9 cellular contexts compared by ENCODE assay signal in genomic region chr2:29117636-29118303, GRCh38. TPM values are rescaled to one million over a fixed set of nuclear protein-coding genes. Genes with fewer than 3 reads are reported as not detected.
DNase-seq lines count a peak whose midpoint lies in the region; ATAC-seq and FAIRE-seq lines count a peak whose summit lies in the region.
"Had no signal": no experiment of that assay in that cellular context is flagged by ENCODE, and none has a peak within 500 bp of the region (broad histone marks: within the 10 kb centered on the region; RNA-seq: fewer than 3 reads in every experiment).

No MANE protein-coding gene starts in this region.

- H3K4me1 ChIP-seq in CD4-positive, CD25-positive, alpha-beta regulatory T cell (ENCODE audit: control insufficient read depth, insufficient read depth, low read length, poor library complexity, severe bottlenecking): peaks cover 27% of the 10 kb centered on the region

- no peaks in the 10 kb centered on the region for H3K27me3 Mint-ChIP-seq in CD4-positive, CD25-positive, alpha-beta regulatory T cell
- H3K27me3 Mint-ChIP-seq in naive B cell: peaks cover 21 to 28% (median 22%) of the 10 kb centered on the region in 3 donors

- H3K9me3 ChIP-seq in CD4-positive, CD25-positive, alpha-beta regulatory T cell (ENCODE audit: control insufficient read depth in 2 of 2, low read length in 2 of 2): no peaks in the 10 kb centered on the region

- H3K27me3 ChIP-seq in CD4-positive, CD25-positive, alpha-beta regulatory T cell (ENCODE audit: control insufficient read depth, insufficient read depth, low read length): no peaks in the 10 kb centered on the region

- no peak overlapping the region for H3K27ac ChIP-seq in CD4-positive, CD25-positive, alpha-beta regulatory T cell (ENCODE audit: insufficient read depth, low read length, poor library complexity, severe bottlenecking)

- peaks cover 17 to 58% (median 43%) of the 10 kb centered on the region in 4 donors for H3K4me1 Mint-ChIP-seq in CD4-positive, CD25-positive, alpha-beta regulatory T cell
- H3K4me1 Mint-ChIP-seq in naive B cell: peaks cover 12 to 21% (median 15%) of the 10 kb centered on the region in 3 donors

- peaks cover 11% of the 10 kb centered on the region for H3K36me3 Mint-ChIP-seq in CD4-positive, CD25-positive, alpha-beta regulatory T cell
- H3K36me3 Mint-ChIP-seq in naive B cell: no peaks in the 10 kb centered on the region

- DNase-seq in CD4-positive, CD25-positive, alpha-beta regulatory T cell: no peak
- DNase-seq in HTR-8/SVneo (ENCODE audit: insufficient read length, low spot score) (peak; percentile 67), T47D (ENCODE audit: low read depth in 1 of 2, low spot score in 1 of 2) (peak; percentile 62 to 80), naive B cell (no peak), NCI-H345 (lab: John Stamatoyannopoulos, UW) (no peak), NCI-H1105 (lab: John Stamatoyannopoulos, UW) (no peak), NCI-H524 (lab: John Stamatoyannopoulos, UW) (no peak)
- DNase-seq: NCI-H1092 treated with DMSO at 0.1 percent for 48 hours had no signal

- in situ Hi-C loops in T47D (cut with HindIII; ENCODE audit: low pct_unique_long_range_greater_than_20kb, low sequenced_read_pairs): no loop called here

- no peak for ATAC-seq in CD4-positive, CD25-positive, alpha-beta regulatory T cell (ENCODE audit: low read depth in 2 of 2)
- ATAC-seq in naive B cell (ENCODE audit: low read depth in 2 of 2) (no peak), GM19463 (IDR thresholded peaks at IDR 0.05; ENCODE audit: unreplicated experiment) (no peak)

- peaks cover 0 to 1% (median 0%) of the 10 kb centered on the region in 7 donors for H3K9me3 Mint-ChIP-seq in CD4-positive, CD25-positive, alpha-beta regulatory T cell
- no peaks in the 10 kb centered on the region for H3K9me3 Mint-ChIP-seq in naive B cell

- H3K4me3 Mint-ChIP-seq in CD4-positive, CD25-positive, alpha-beta regulatory T cell: peak overlapping the region; percentile 7 to 96 (median 60)
- peak overlapping the region in 5 of 8 donors; percentile 13 to 93 (median 30) for H3K4me3 Mint-ChIP-seq in naive B cell

- no peak for FAIRE-seq in HTR-8/SVneo (lab: Jason Lieb, UNC)

- peak overlapping the region; percentile 14 for H3K4me3 ChIP-seq in CD4-positive, CD25-positive, alpha-beta regulatory T cell (ENCODE audit: low read depth, low read length)

- H3K36me3 ChIP-seq in CD4-positive, CD25-positive, alpha-beta regulatory T cell (ENCODE audit: control insufficient read depth, insufficient read depth, low read length): peaks cover 6% of the 10 kb centered on the region

- peak overlapping the region in 1 of 3 donors; percentile 97 for H3K27ac Mint-ChIP-seq in CD4-positive, CD25-positive, alpha-beta regulatory T cell
- no peak overlapping the region for H3K27ac Mint-ChIP-seq in naive B cell

RNA-seq across cellular contexts. Expression of gene CLIP4, which starts 2.6 kb away (rescaled TPM):
- total RNA-seq in CD4-positive, CD25-positive, alpha-beta regulatory T cell: 37.7 TPM
- 10 to 100 TPM; 13.5 to 22.5 (median 16.9) TPM for polyA plus RNA-seq in CD4-positive, CD25-positive, alpha-beta regulatory T cell
- 1 to 10 TPM; 1.7 to 3.3 (median 2.8) TPM for polyA plus RNA-seq in naive B cell (ENCODE audit: low read depth in 6 of 6)

RNA-seq across cellular contexts. Expression of gene PCARE, which starts 43.4 kb away (rescaled TPM):
- total RNA-seq in CD4-positive, CD25-positive, alpha-beta regulatory T cell: not detected
- polyA plus RNA-seq in CD4-positive, CD25-positive, alpha-beta regulatory T cell: not detected
- not detected for polyA plus RNA-seq in naive B cell (ENCODE audit: low read depth in 6 of 6)

Comparison
In these comparisons a context has a peak if more than half of its experiments do, and no peak if none do; other contexts are left out.
1. DNase-seq: peak in HTR-8/SVneo (single experiment) and T47D (2 of 2); none in CD4-positive, CD25-positive, alpha-beta regulatory T cell (0 of 3), naive B cell (single experiment), NCI-H345 (single experiment), NCI-H1105 (single experiment) and NCI-H524 (0 of 2).